ENCODE assay signal across 1 cellular context in genomic region chr17:28701987-28702751, GRCh38.
TF ChIP-seq lines count a peak whose summit lies in the region.

No MANE protein-coding gene starts in this region.

TF ChIP-seq in HepG2, 621 proteins besides CTCF, POLR2A, EP300 and RAD21 (continued from another document and continues in another):
- TF ChIP-seq ZNF687 (CRISPR knock-in tag; IDR thresholded peaks at IDR 0.05) (peak; percentile 82), TAF1 (CRISPR knock-in tag; IDR thresholded peaks at IDR 0.05) (no peak), SSRP1 (CRISPR knock-in tag; IDR thresholded peaks at IDR 0.05) (no peak), ETV5 (CRISPR knock-in tag; IDR thresholded peaks at IDR 0.05; ENCODE audit: borderline replicate concordance) (peak; percentile 56; the same call in 1 of the 2 replicates), HOXA5 (CRISPR knock-in tag; IDR thresholded peaks at IDR 0.05) (no peak), ZSCAN20 (CRISPR knock-in tag; IDR thresholded peaks at IDR 0.05; ENCODE audit: borderline replicate concordance) (no peak), ZNF550 (CRISPR knock-in tag; IDR thresholded peaks at IDR 0.05; ENCODE audit: borderline replicate concordance) (no peak), MXD4 (CRISPR knock-in tag; IDR thresholded peaks at IDR 0.05) (no peak), ISL2 (CRISPR knock-in tag; IDR thresholded peaks at IDR 0.05) (no peak), ZNF20 (CRISPR knock-in tag; IDR thresholded peaks at IDR 0.05) (no peak), DMAP1 (CRISPR knock-in tag; IDR thresholded peaks at IDR 0.05) (no peak), STAG1 (CRISPR knock-in tag; IDR thresholded peaks at IDR 0.05) (no peak), HDAC2 (CRISPR knock-in tag; IDR thresholded peaks at IDR 0.05) (no peak), EED (CRISPR knock-in tag; IDR thresholded peaks at IDR 0.05) (no peak), ZNF234 (CRISPR knock-in tag; conservative IDR thresholded peaks at IDR 0.05) (no peak), ZNF766 (CRISPR knock-in tag; IDR thresholded peaks at IDR 0.05; ENCODE audit: borderline replicate concordance) (no peak), XBP1 (CRISPR knock-in tag; IDR thresholded peaks at IDR 0.05) (no peak), ZFP37 (CRISPR knock-in tag; IDR thresholded peaks at IDR 0.05; ENCODE audit: borderline replicate concordance) (no peak), KDM3A (CRISPR knock-in tag; IDR thresholded peaks at IDR 0.05; ENCODE audit: low read depth) (no peak), MIER2 (CRISPR knock-in tag; IDR thresholded peaks at IDR 0.05) (no peak), HINFP (CRISPR knock-in tag; IDR thresholded peaks at IDR 0.05; ENCODE audit: low read depth) (no peak), TCF7 (IDR thresholded peaks at IDR 0.05; ENCODE audit: low read depth) (peak; percentile 13; the same call in 1 of the 2 replicates), SMAD1 (CRISPR knock-in tag; IDR thresholded peaks at IDR 0.05; ENCODE audit: borderline replicate concordance, low read depth) (no peak), ZBED4 (CRISPR knock-in tag; IDR thresholded peaks at IDR 0.05; ENCODE audit: borderline replicate concordance) (no peak), DR1 (CRISPR knock-in tag; IDR thresholded peaks at IDR 0.05) (no peak), ZNF747 (CRISPR knock-in tag; IDR thresholded peaks at IDR 0.05; ENCODE audit: borderline replicate concordance) (no peak), SATB2 (CRISPR knock-in tag; IDR thresholded peaks at IDR 0.05) (no peak), SP2 (CRISPR knock-in tag; IDR thresholded peaks at IDR 0.05) (no peak), ZNF850 (CRISPR knock-in tag; conservative IDR thresholded peaks at IDR 0.05) (no peak), POLR2G (IDR thresholded peaks at IDR 0.05; ENCODE audit: low read depth, low read length) (0 out of 2 replicates have a peak, but pooled peaks have one; percentile 31), NFE2 (CRISPR knock-in tag; IDR thresholded peaks at IDR 0.05) (no peak), AHR (CRISPR knock-in tag; IDR thresholded peaks at IDR 0.05) (no peak), SRSF4 (IDR thresholded peaks at IDR 0.05; ENCODE audit: low read depth, low read length, poor library complexity, severe bottlenecking) (no peak), BRF2 (CRISPR knock-in tag; IDR thresholded peaks at IDR 0.05) (no peak), ZNF331 (CRISPR knock-in tag; IDR thresholded peaks at IDR 0.05) (0 out of 2 replicates have a peak, but pooled peaks have one; percentile 11), AGO2 (optimal IDR thresholded peaks at IDR 0.05; ENCODE audit: low read depth, low read length) (peak; percentile 43), JUND (CRISPR knock-in tag; IDR thresholded peaks at IDR 0.05) (no peak), XRCC5 (optimal IDR thresholded peaks at IDR 0.05; ENCODE audit: low read length) (no peak), NR2F2 (IDR thresholded peaks at IDR 0.05; ENCODE audit: borderline replicate concordance, low read depth) (no peak), MAFG (CRISPR knock-in tag; IDR thresholded peaks at IDR 0.05) (no peak), ZNF138 (CRISPR knock-in tag; IDR thresholded peaks at IDR 0.05; ENCODE audit: low read depth) (no peak), NFAT5 (CRISPR knock-in tag; IDR thresholded peaks at IDR 0.05) (no peak), SMARCE1 (IDR thresholded peaks at IDR 0.05; ENCODE audit: borderline replicate concordance) (no peak), ZFAT (CRISPR knock-in tag; conservative IDR thresholded peaks at IDR 0.05) (no peak)
- TF ChIP-seq, protein P1, sequence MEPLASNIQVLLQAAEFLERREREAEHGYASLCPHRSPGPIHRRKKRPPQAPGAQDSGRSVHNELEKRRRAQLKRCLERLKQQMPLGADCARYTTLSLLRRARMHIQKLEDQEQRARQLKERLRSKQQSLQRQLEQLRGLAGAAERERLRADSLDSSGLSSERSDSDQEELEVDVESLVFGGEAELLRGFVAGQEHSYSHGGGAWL (CRISPR knock-in tag; IDR thresholded peaks at IDR 0.05) = no peak
- TF ChIP-seq, protein P2, sequence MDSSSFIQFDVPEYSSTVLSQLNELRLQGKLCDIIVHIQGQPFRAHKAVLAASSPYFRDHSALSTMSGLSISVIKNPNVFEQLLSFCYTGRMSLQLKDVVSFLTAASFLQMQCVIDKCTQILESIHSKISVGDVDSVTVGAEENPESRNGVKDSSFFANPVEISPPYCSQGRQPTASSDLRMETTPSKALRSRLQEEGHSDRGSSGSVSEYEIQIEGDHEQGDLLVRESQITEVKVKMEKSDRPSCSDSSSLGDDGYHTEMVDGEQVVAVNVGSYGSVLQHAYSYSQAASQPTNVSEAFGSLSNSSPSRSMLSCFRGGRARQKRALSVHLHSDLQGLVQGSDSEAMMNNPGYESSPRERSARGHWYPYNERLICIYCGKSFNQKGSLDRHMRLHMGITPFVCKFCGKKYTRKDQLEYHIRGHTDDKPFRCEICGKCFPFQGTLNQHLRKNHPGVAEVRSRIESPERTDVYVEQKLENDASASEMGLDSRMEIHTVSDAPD (CRISPR knock-in tag; IDR thresholded peaks at IDR 0.05) = no peak
- TF ChIP-seq, protein P3, sequence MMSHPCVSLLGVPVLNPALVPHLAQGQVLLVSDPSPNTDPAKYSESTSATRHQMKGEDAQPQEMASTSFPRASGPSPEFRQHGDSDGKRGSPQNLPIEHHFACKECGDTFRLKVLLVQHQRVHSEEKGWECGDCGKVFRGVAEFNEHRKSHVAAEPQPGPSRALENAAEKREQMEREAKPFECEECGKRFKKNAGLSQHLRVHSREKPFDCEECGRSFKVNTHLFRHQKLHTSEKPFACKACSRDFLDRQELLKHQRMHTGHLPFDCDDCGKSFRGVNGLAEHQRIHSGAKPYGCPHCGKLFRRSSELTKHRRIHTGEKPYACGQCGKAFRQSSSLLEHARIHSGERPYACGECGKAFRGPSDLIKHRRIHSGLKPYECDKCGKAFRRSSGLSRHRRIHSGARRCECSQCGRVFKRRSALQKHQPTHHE (CRISPR knock-in tag; IDR thresholded peaks at IDR 0.05; ENCODE audit: borderline replicate concordance) = no peak
- TF ChIP-seq, protein P4, sequence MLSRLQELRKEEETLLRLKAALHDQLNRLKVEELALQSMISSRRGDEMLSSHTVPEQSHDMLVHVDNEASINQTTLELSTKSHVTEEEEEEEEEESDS (CRISPR knock-in tag; IDR thresholded peaks at IDR 0.05; ENCODE audit: borderline replicate concordance) = no peak
